9 cellular contexts compared by ENCODE assay signal in genomic region chr2:44952143-44952805, GRCh38. TPM values are rescaled to one million over a fixed set of nuclear protein-coding genes. Genes with fewer than 3 reads are reported as not detected.
DNase-seq lines count a peak whose midpoint lies in the region; ATAC-seq, FAIRE-seq and TF ChIP-seq lines count a peak whose summit lies in the region.
"Had no signal": no experiment of that assay in that cellular context is flagged by ENCODE, and none has a peak within 500 bp of the region (broad histone marks: within the 10 kb centered on the region; RNA-seq: fewer than 3 reads in every experiment).

No MANE protein-coding gene starts in this region.

- no peaks in the 10 kb centered on the region for H3K27me3 ChIP-seq in WERI-Rb-1 (ENCODE audit: insufficient read depth, low read depth, severe bottlenecking)

- TF ChIP-seq POLR2A in GM12892 (IDR thresholded peaks at IDR 0.05; ENCODE audit: low read depth, low read length), result no peak

- DNase-seq in AG08395 (ENCODE audit: low spot score) (peak; percentile 76), GM12892 (ENCODE audit: insufficient read length) (peak; percentile 77), WERI-Rb-1 (peak; percentile 76), foreskin fibroblast (peak; percentile 50 to 84), osteocyte (ENCODE audit: extremely low spot score, unreplicated experiment) (no peak), NCI-H446 (lab: John Stamatoyannopoulos, UW) (no peak)

- H3K27me3 Mint-ChIP-seq in osteocyte (ENCODE audit: unreplicated experiment), result peaks cover 20% of the 10 kb centered on the region

- no peaks in the 10 kb centered on the region for H3K36me3 Mint-ChIP-seq in osteocyte (ENCODE audit: unreplicated experiment)

- FAIRE-seq in GM12892 (lab: Jason Lieb, UNC), result no peak

- ATAC-seq in HG03196 (IDR thresholded peaks at IDR 0.05; ENCODE audit: unreplicated experiment), result no peak

- TF ChIP-seq CTCF in WERI-Rb-1 (IDR thresholded peaks at IDR 0.05; ENCODE audit: low read depth, low read length), result peak; percentile 91
- TF ChIP-seq CTCF in foreskin fibroblast (IDR thresholded peaks at IDR 0.05; ENCODE audit: low read depth, low read length), result peak; percentile 65
- peak; percentile 82 for TF ChIP-seq CTCF in osteocyte (IDR thresholded peaks at IDR 0.05)

- H3K4me3 Mint-ChIP-seq in osteocyte (ENCODE audit: unreplicated experiment), result peak overlapping the region; percentile 50

- TF ChIP-seq RAD21 in Ishikawa (IDR thresholded peaks at IDR 0.05; ENCODE audit: low read depth), result peak; percentile 2; the same call in 1 of the 2 replicates

- H3K9me3 Mint-ChIP-seq in osteocyte (ENCODE audit: unreplicated experiment), result no peaks in the 10 kb centered on the region

- no peak overlapping the region for H3K27ac Mint-ChIP-seq in osteocyte (ENCODE audit: unreplicated experiment)

- H3K4me1 Mint-ChIP-seq in osteocyte (ENCODE audit: unreplicated experiment), result peaks cover 15% of the 10 kb centered on the region

- H3K27ac ChIP-seq in WERI-Rb-1, result peak overlapping the region; percentile 97

- H3K4me3 ChIP-seq in WERI-Rb-1 (ENCODE audit: low read depth, low read length) (no peak overlapping the region), foreskin fibroblast (ENCODE audit: low read depth in 1 of 2, low read length in 2 of 2) (peak overlapping the region; percentile 30 to 35)

- TF ChIP-seq EP300 in Ishikawa (IDR thresholded peaks at IDR 0.05; ENCODE audit: borderline replicate concordance), result no peak

- H3K36me3 ChIP-seq in WERI-Rb-1, result peaks cover 30% of the 10 kb centered on the region

- H3K9me3 ChIP-seq in WERI-Rb-1 (ENCODE audit: severe bottlenecking), result no peaks in the 10 kb centered on the region

TF ChIP-seq in Ishikawa, 13 proteins besides CTCF, POLR2A, EP300 and RAD21:
- TF ChIP-seq CEBPB (IDR thresholded peaks at IDR 0.05) (no peak), YY1 (IDR thresholded peaks at IDR 0.05; ENCODE audit: low read depth) (no peak), ZBTB7A (IDR thresholded peaks at IDR 0.05; ENCODE audit: low read depth) (no peak), EGR1 (IDR thresholded peaks at IDR 0.05) (no peak), TEAD4 (IDR thresholded peaks at IDR 0.05) (no peak), FOXM1 (IDR thresholded peaks at IDR 0.05; ENCODE audit: borderline replicate concordance, low read depth) (no peak), TAF1 (IDR thresholded peaks at IDR 0.05; ENCODE audit: low read depth) (no peak), NFIC (IDR thresholded peaks at IDR 0.05) (no peak), TCF12 (IDR thresholded peaks at IDR 0.05; ENCODE audit: low read depth) (no peak), REST (IDR thresholded peaks at IDR 0.05; ENCODE audit: low read depth) (no peak), CREB1 (IDR thresholded peaks at IDR 0.05; ENCODE audit: low read depth) (no peak)
- TF ChIP-seq, protein P1, sequence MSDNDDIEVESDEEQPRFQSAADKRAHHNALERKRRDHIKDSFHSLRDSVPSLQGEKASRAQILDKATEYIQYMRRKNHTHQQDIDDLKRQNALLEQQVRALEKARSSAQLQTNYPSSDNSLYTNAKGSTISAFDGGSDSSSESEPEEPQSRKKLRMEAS (IDR thresholded peaks at IDR 0.05), result no peak
- TF ChIP-seq, protein P2, sequence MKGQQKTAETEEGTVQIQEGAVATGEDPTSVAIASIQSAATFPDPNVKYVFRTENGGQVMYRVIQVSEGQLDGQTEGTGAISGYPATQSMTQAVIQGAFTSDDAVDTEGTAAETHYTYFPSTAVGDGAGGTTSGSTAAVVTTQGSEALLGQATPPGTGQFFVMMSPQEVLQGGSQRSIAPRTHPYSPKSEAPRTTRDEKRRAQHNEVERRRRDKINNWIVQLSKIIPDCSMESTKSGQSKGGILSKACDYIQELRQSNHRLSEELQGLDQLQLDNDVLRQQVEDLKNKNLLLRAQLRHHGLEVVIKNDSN (IDR thresholded peaks at IDR 0.05), result no peak

RNA-seq across cellular contexts. Expression of gene SIX3, which starts 10.8 kb away (rescaled TPM):
- polyA plus RNA-seq in GM12892 (2012; ENCODE audit: missing spikeins), result not detected
- total RNA-seq in osteocyte, result not detected in 2 replicates
- total RNA-seq: myocyte had no signal

RNA-seq across cellular contexts. Expression of gene SIX2, which starts 57.0 kb away (rescaled TPM):
- not detected for polyA plus RNA-seq in GM12892 (2012; ENCODE audit: missing spikeins)
- 42.8 and 45.9 TPM in 2 replicates for total RNA-seq in osteocyte

Comparison
In these comparisons a context has a peak if more than half of its experiments do, and no peak if none do; other contexts are left out.
1. DNase-seq: peak in AG08395 (single experiment), GM12892 (single experiment), WERI-Rb-1 (single experiment) and foreskin fibroblast (2 of 2); none in osteocyte (single experiment) and NCI-H446 (0 of 2).
2. Peak in every context shown above with its lines, with median percentiles within 50 percentile points of each other: CTCF ChIP-seq.